Comparison of ENCODE assay signal across 24 cellular contexts in the genomic region with DNA sequence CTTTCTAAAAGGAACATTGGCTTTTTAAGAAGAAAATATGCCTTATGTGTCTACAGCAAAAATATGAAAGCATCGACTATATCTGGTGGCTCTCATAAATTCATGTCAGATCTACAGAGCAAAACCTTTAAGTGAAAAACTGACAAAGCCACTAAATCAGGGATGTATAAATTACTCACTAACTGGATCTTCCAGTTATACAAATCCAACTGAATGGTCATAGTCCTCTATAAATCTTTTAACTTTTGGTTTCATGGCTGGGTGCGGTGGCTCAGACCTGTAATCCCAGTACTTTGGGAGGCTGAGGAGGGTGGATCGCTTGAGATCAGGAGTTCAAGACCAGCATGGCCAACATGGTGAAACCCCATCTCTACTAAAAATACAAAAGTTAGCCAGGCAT. TPM values are rescaled to one million over a fixed set of nuclear protein-coding genes. Genes with fewer than 3 reads are reported as not detected.
DNase-seq lines count a peak whose midpoint lies in the region; ATAC-seq lines count a peak whose summit lies in the region.
"Had no signal": no experiment of that assay in that cellular context is flagged by ENCODE, and none has a peak within 500 bp of the region (broad histone marks: within the 10 kb centered on the region; RNA-seq: fewer than 3 reads in every experiment).

No MANE protein-coding gene starts in this region.

- WGBS in mesendoderm (ENCODE audit: extremely low coverage, insufficient coverage, low lambda C conversion rate), result no CpG with 5 or more reads among the region's 3 CpGs

- no peak overlapping the region for H3K4me3 ChIP-seq in mesendoderm (ENCODE audit: low read length)
- H3K4me3 ChIP-seq: breast epithelium, SK-N-MC, skin epidermis, tibial nerve had no signal

- no peak overlapping the region for H3K23ac ChIP-seq in mesendoderm (ENCODE audit: low read length)

- no peaks in the 10 kb centered on the region for H3K4me1 ChIP-seq in mesendoderm (ENCODE audit: control insufficient read depth, low read depth, low read length)
- H3K4me1 ChIP-seq: breast epithelium, tibial nerve had no signal

- H3K27me3 Mint-ChIP-seq in stimulated activated naive CD8-positive, alpha-beta T cell treated with anti-CD3 and anti-CD28 coated beads, Interleukin-15, Interleukin-2, amounts not matched to agents 100 ng/mL and 50 ng/mL, for 24 hours, result no peaks in the 10 kb centered on the region
- H3K27me3 Mint-ChIP-seq in T-helper 17 cell, result no peaks in the 10 kb centered on the region
- H3K27me3 Mint-ChIP-seq in central memory CD8-positive, alpha-beta T cell, result no peaks in the 10 kb centered on the region

- no peak overlapping the region for H3K27ac ChIP-seq in mesendoderm (ENCODE audit: low read depth, low read length)
- H3K27ac ChIP-seq: breast epithelium, RWPE1, SK-N-MC, tibial nerve had no signal

- H2BK15ac ChIP-seq in mesendoderm (replicated peaks; ENCODE audit: low read depth), result no peak overlapping the region

- no peak overlapping the region for H2AK5ac ChIP-seq in mesendoderm (ENCODE audit: low read length)

- no peak overlapping the region for H3K9ac ChIP-seq in mesendoderm (ENCODE audit: low read length)

- peaks cover 45% of the 10 kb centered on the region for H3K4me1 Mint-ChIP-seq in stimulated activated naive CD8-positive, alpha-beta T cell treated with anti-CD3 and anti-CD28 coated beads, Interleukin-15, Interleukin-2, amounts not matched to agents 100 ng/mL and 50 ng/mL, for 24 hours (ENCODE audit: low read depth)
- H3K4me1 Mint-ChIP-seq in T-helper 17 cell, result peaks cover 18% of the 10 kb centered on the region
- peaks cover 42% of the 10 kb centered on the region for H3K4me1 Mint-ChIP-seq in central memory CD8-positive, alpha-beta T cell

- no peak overlapping the region for H3K56ac ChIP-seq in mesendoderm (ENCODE audit: low read length)

- H3K4ac ChIP-seq in mesendoderm (ENCODE audit: low read depth, low read length), result no peak overlapping the region

- H3K79me2 ChIP-seq in mesendoderm (ENCODE audit: control insufficient read depth, insufficient read depth, low read length), result no peaks in the 10 kb centered on the region

- H3K36me3 Mint-ChIP-seq in stimulated activated naive CD8-positive, alpha-beta T cell treated with anti-CD3 and anti-CD28 coated beads, Interleukin-15, Interleukin-2, amounts not matched to agents 100 ng/mL and 50 ng/mL, for 24 hours (ENCODE audit: low read depth), result no peaks in the 10 kb centered on the region
- no peaks in the 10 kb centered on the region for H3K36me3 Mint-ChIP-seq in T-helper 17 cell (ENCODE audit: low read depth)
- peaks cover 3% of the 10 kb centered on the region for H3K36me3 Mint-ChIP-seq in central memory CD8-positive, alpha-beta T cell (ENCODE audit: insufficient read depth)

- no peak overlapping the region for H3K4me2 ChIP-seq in mesendoderm (ENCODE audit: low read length)

- no peak overlapping the region for H4K8ac ChIP-seq in mesendoderm (ENCODE audit: low read depth, low read length)

- no peak overlapping the region for H2BK120ac ChIP-seq in mesendoderm (ENCODE audit: low read depth, low read length)

- H3K9me3 ChIP-seq in T-helper 17 cell (ENCODE audit: control insufficient read depth, low read length, poor library complexity, severe bottlenecking), result no peaks in the 10 kb centered on the region
- H3K9me3 ChIP-seq: breast epithelium, tibial nerve had no signal

- H3K4me3 Mint-ChIP-seq in stimulated activated naive CD8-positive, alpha-beta T cell treated with anti-CD3 and anti-CD28 coated beads, Interleukin-15, Interleukin-2, amounts not matched to agents 100 ng/mL and 50 ng/mL, for 24 hours, result peak overlapping the region; percentile 71
- H3K4me3 Mint-ChIP-seq in T-helper 17 cell, result peak overlapping the region; percentile 74
- peak overlapping the region; percentile 53 for H3K4me3 Mint-ChIP-seq in central memory CD8-positive, alpha-beta T cell

- H3K9me3 Mint-ChIP-seq in stimulated activated naive CD8-positive, alpha-beta T cell treated with anti-CD3 and anti-CD28 coated beads, Interleukin-15, Interleukin-2, amounts not matched to agents 100 ng/mL and 50 ng/mL, for 24 hours, result no peaks in the 10 kb centered on the region
- no peaks in the 10 kb centered on the region for H3K9me3 Mint-ChIP-seq in central memory CD8-positive, alpha-beta T cell

- no peaks in the 10 kb centered on the region for H3K79me1 ChIP-seq in mesendoderm (ENCODE audit: low read length)

- H3K27ac Mint-ChIP-seq in stimulated activated naive CD8-positive, alpha-beta T cell treated with anti-CD3 and anti-CD28 coated beads, Interleukin-15, Interleukin-2, amounts not matched to agents 100 ng/mL and 50 ng/mL, for 24 hours, result peak overlapping the region; percentile 83
- peak overlapping the region; percentile 84 for H3K27ac Mint-ChIP-seq in T-helper 17 cell
- H3K27ac Mint-ChIP-seq in central memory CD8-positive, alpha-beta T cell (ENCODE audit: low read depth), result peak overlapping the region; percentile 93

- no peak for DNase-seq in stimulated activated naive CD8-positive, alpha-beta T cell treated with anti-CD3 and anti-CD28 coated beads, Interleukin-15, Interleukin-2, amounts not matched to agents 100 U/mL and 50 U/mL, for 24 hours
- DNase-seq in T-helper 17 cell (no peak), mesendoderm (no peak)
- DNase-seq in central memory CD8-positive, alpha-beta T cell (ENCODE audit: low spot score in 2 of 2), result no peak
- no peak for DNase-seq in activated CD8-positive, alpha-beta memory T cell treated with anti-CD3 and anti-CD28 coated beads for 24 hours
- DNase-seq: activated CD4-positive, CD25-positive, alpha-beta regulatory T cell treated with anti-CD3 and anti-CD28 coated beads, Interleukin-2, amount 50 U/mL, for 72 hours; cortex of kidney; DMS79 treated with DMSO at 0.1 percent for 48 hours; glutamatergic neuron; KBM-7; mammary epithelial cell; NCI-H1694; occipital lobe; stimulated activated CD4-positive, alpha-beta T cell treated with anti-CD3 and anti-CD28 coated beads, Interleukin-2, amount 100 ng/mL, for 48 hours; stimulated activated naive CD4-positive, alpha-beta T cell treated with Interleukin-2 at 50 U/mL for 16 hours had no signal

- no peak for ATAC-seq in stimulated activated naive CD8-positive, alpha-beta T cell treated with anti-CD3 and anti-CD28 coated beads, Interleukin-15, Interleukin-2, amounts not matched to agents 100 U/mL and 50 U/mL, for 24 hours
- ATAC-seq in T-helper 17 cell (no peak), HG03469 (IDR thresholded peaks at IDR 0.05; ENCODE audit: unreplicated experiment) (no peak)
- no peak for ATAC-seq in central memory CD8-positive, alpha-beta T cell (replicated peaks; ENCODE audit: extremely low read depth, poor library complexity, severe bottlenecking)
- ATAC-seq: HCT116 had no signal

- H3K27me3 ChIP-seq in mesendoderm (ENCODE audit: insufficient read depth, low read length, poor library complexity), result no peaks in the 10 kb centered on the region
- H3K27me3 ChIP-seq: breast epithelium, tibial nerve had no signal

- H2BK5ac ChIP-seq in mesendoderm (ENCODE audit: low read length), result no peak overlapping the region

- H4K5ac ChIP-seq in mesendoderm (ENCODE audit: low read length), result no peak overlapping the region

- no peak overlapping the region for H3K18ac ChIP-seq in mesendoderm (ENCODE audit: low read length)

- no peaks in the 10 kb centered on the region for H3K36me3 ChIP-seq in mesendoderm (ENCODE audit: control insufficient read depth, insufficient read depth, low read length)
- H3K36me3 ChIP-seq: breast epithelium, tibial nerve had no signal

RNA-seq across cellular contexts. Expression of gene GZMA, which starts 29.2 kb away (rescaled TPM):
- 10 to 100 TPM in 1 of 2 donors, 1 to 10 TPM in 1; 7.9 to 11.3 TPM for total RNA-seq in T-helper 17 cell
- 0.10 TPM for polyA plus RNA-seq in mesendoderm (2013, experiment 1 of 2)
- 0.07 TPM for polyA plus RNA-seq in mesendoderm (2013, experiment 2 of 2)
- total RNA-seq: mammary epithelial cell, occipital lobe had no signal
- polyA plus RNA-seq: mammary epithelial cell had no signal

RNA-seq across cellular contexts. Expression of gene GZMK, which starts 49.2 kb away (rescaled TPM):
- 1 to 10 TPM; 3.9 to 9.2 TPM for total RNA-seq in T-helper 17 cell
- not detected for polyA plus RNA-seq in mesendoderm (2013, experiment 1 of 2)
- not detected for polyA plus RNA-seq in mesendoderm (2013, experiment 2 of 2)
- total RNA-seq: HT1080, mammary epithelial cell, occipital lobe had no signal
- polyA plus RNA-seq: mammary epithelial cell had no signal
